In the genomic region with DNA sequence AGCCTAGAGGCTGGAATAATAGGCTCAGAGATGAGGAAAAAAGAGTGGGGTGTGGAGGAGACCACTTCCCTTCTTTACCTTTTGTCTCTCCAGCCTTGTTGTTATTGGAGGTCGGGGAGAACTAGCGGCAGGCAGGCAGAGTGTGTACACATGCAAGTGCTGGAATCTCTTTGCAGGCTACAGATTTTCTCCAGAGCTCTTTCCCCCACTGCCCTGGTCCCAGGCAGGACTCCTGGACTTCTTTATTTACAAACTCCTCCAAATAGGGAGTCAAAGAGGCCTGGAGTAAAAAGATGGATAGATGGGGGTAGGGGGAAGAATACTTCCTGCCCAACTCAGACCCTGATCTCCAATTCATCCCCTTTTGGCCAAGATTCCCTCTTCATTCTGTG, we compare ENCODE assay signal across 19 cellular contexts. TPM values are rescaled to one million over a fixed set of nuclear protein-coding genes. Genes with fewer than 3 reads are reported as not detected.
DNase-seq lines count a peak whose midpoint lies in the region; ATAC-seq and TF ChIP-seq lines count a peak whose summit lies in the region.
"Had no signal": no experiment of that assay in that cellular context is flagged by ENCODE, and none has a peak within 500 bp of the region (broad histone marks: within the 10 kb centered on the region; RNA-seq: fewer than 3 reads in every experiment).

No MANE protein-coding gene starts in this region.

- H3K4me3 Mint-ChIP-seq in glutamatergic neuron (ENCODE audit: unreplicated experiment): peak overlapping the region; percentile 76
- H3K4me3 Mint-ChIP-seq: memory B cell had no signal

- H3K27me3 Mint-ChIP-seq in glutamatergic neuron (ENCODE audit: unreplicated experiment): peaks cover 4% of the 10 kb centered on the region

- no peaks in the 10 kb centered on the region for H3K9me3 ChIP-seq in cardiac muscle cell (ENCODE audit: low read depth)
- no peaks in the 10 kb centered on the region for H3K9me3 ChIP-seq in muscle layer of duodenum (ENCODE audit: control insufficient read depth in 1 of 2, low read length in 2 of 2)

- H3K27me3 ChIP-seq in cardiac muscle cell: no peaks in the 10 kb centered on the region
- H3K27me3 ChIP-seq in muscle layer of duodenum (ENCODE audit: low read depth, low read length): peaks cover 5% of the 10 kb centered on the region

- H3K36me3 Mint-ChIP-seq in glutamatergic neuron (ENCODE audit: unreplicated experiment): no peaks in the 10 kb centered on the region
- H3K36me3 Mint-ChIP-seq: memory B cell had no signal

- H3K36me3 ChIP-seq in cardiac muscle cell: no peaks in the 10 kb centered on the region
- peaks cover 0 to 2% of the 10 kb centered on the region in 2 donors for H3K36me3 ChIP-seq in muscle layer of duodenum (ENCODE audit: control insufficient read depth in 1 of 2, insufficient read depth in 2 of 2, low read length in 2 of 2)

- ATAC-seq in Right ventricle myocardium inferior (no peak), HG02588 (IDR thresholded peaks at IDR 0.05; ENCODE audit: unreplicated experiment) (no peak)

- peaks cover 34% of the 10 kb centered on the region for H3K4me1 ChIP-seq in cardiac muscle cell (ENCODE audit: low read depth)
- H3K4me1 ChIP-seq in muscle layer of duodenum (ENCODE audit: control insufficient read depth in 1 of 2, insufficient read depth in 2 of 2, low read length in 2 of 2): peaks cover 14 to 38% of the 10 kb centered on the region in 2 donors

- H3K4me1 Mint-ChIP-seq in glutamatergic neuron (ENCODE audit: low read depth, unreplicated experiment): peaks cover 32% of the 10 kb centered on the region

- H3K27ac ChIP-seq in cardiac muscle cell (peak overlapping the region; percentile 88), muscle layer of duodenum (ENCODE audit: low read length) (no peak overlapping the region), temporal lobe (ENCODE audit: low read depth, low read length) (peak overlapping the region; percentile 91)

- peaks cover 6% of the 10 kb centered on the region for H3K9me3 Mint-ChIP-seq in glutamatergic neuron (ENCODE audit: unreplicated experiment)
- H3K9me3 Mint-ChIP-seq: memory B cell had no signal

- H3K27ac Mint-ChIP-seq in glutamatergic neuron (ENCODE audit: unreplicated experiment): peak overlapping the region; percentile 80
- H3K27ac Mint-ChIP-seq: memory B cell had no signal

- H3K4me3 ChIP-seq in cardiac muscle cell (peak overlapping the region; percentile 61), muscle layer of duodenum (ENCODE audit: low read depth in 1 of 2, low read length in 2 of 2) (peak overlapping the region; percentile 22 to 50)

- intact Hi-C loops in Right ventricle myocardium inferior (cut with DNase I): loop anchor here (5.0 kb wide), 1 partner anchor 719 kb away; no protein-coding TSS in a partner anchor

- peak in 1 of 2 donors; percentile 34 for DNase-seq in cardiac muscle cell (ENCODE audit: low read depth in 1 of 2, low spot score in 1 of 2)
- no peak for DNase-seq in Right ventricle myocardium inferior (ENCODE audit: missing footprints)
- no peak for DNase-seq in glutamatergic neuron
- DNase-seq in GM03348 (ENCODE audit: low spot score): no peak
- no peak for DNase-seq in stimulated activated CD8-positive, alpha-beta memory T cell treated with anti-CD3 and anti-CD28 coated beads, Interleukin-4, amount 100 ng/mL, for 48 hours
- DNase-seq: 8988T; activated CD8-positive, alpha-beta memory T cell treated with anti-CD3 and anti-CD28 coated beads, Interleukin-2, amount 50 U/mL, for 48 hours; activated naive CD4-positive, alpha-beta T cell treated with Interleukin-2 at 50 U/mL for 16 hours; NCI-H1105 treated with DMSO at 0.1 percent for 48 hours; NCI-H2227 treated with DMSO at 0.1 percent for 48 hours; stimulated activated CD4-positive, alpha-beta T cell treated with anti-CD3 and anti-CD28 coated beads, Interleukin-15, amount 100 ng/mL, for 24 hours had no signal

- no peak for TF ChIP-seq CTCF in cardiac muscle cell (IDR thresholded peaks at IDR 0.05; ENCODE audit: low read depth, low read length)
- TF ChIP-seq CTCF in glutamatergic neuron (IDR thresholded peaks at IDR 0.05; ENCODE audit: partially characterized antibody, unreplicated experiment): no peak

RNA-seq across cellular contexts. Expression of a gene that starts 0.7 kb away (rescaled TPM):
- 34.8 and 46.1 TPM in 2 replicates for total RNA-seq in cardiac muscle cell
- 68.2 and 133 TPM in 2 replicates for polyA plus RNA-seq in cardiac muscle cell
- total RNA-seq in Right ventricle myocardium inferior: 14.4 TPM
- 1.5 TPM for total RNA-seq in glutamatergic neuron (ENCODE audit: unreplicated experiment)
- 1.7 TPM for total RNA-seq in temporal lobe
- total RNA-seq: posterior vena cava; subcutaneous adipose tissue; T-helper 2 cell treated with Interferon-gamma antibody and Interleukin-4, amounts not matched to agents 100 ng/mL and 5 ng/mL, for 36 hours had no signal
- polyA plus RNA-seq: CD14-positive monocyte had no signal

RNA-seq across cellular contexts. Expression of a gene that starts 10.5 kb away (rescaled TPM):
- 74.1 and 78.6 TPM in 2 replicates for total RNA-seq in cardiac muscle cell
- 29.5 and 35.5 TPM in 2 replicates for polyA plus RNA-seq in cardiac muscle cell
- total RNA-seq in Right ventricle myocardium inferior: 58.7 TPM
- total RNA-seq in glutamatergic neuron (ENCODE audit: unreplicated experiment): 94.2 TPM
- 44.0 TPM for total RNA-seq in temporal lobe

RNA-seq across cellular contexts. Expression of a gene that starts 14.3 kb away (rescaled TPM):
- total RNA-seq in cardiac muscle cell (9.2 and 11.1 TPM in 2 replicates), Right ventricle myocardium inferior (15.8 TPM), glutamatergic neuron (ENCODE audit: unreplicated experiment) (1.3 TPM), temporal lobe (4.7 TPM)
- 35.6 and 37.2 TPM in 2 replicates for polyA plus RNA-seq in cardiac muscle cell

RNA-seq across cellular contexts. Expression of a gene that starts 22.4 kb away (rescaled TPM):
- total RNA-seq in cardiac muscle cell: 21.9 and 38.5 TPM in 2 replicates
- 36.8 and 60.9 TPM in 2 replicates for polyA plus RNA-seq in cardiac muscle cell
- 28.6 TPM for total RNA-seq in Right ventricle myocardium inferior
- 24.3 TPM for total RNA-seq in glutamatergic neuron (ENCODE audit: unreplicated experiment)
- 17.0 TPM for total RNA-seq in temporal lobe

RNA-seq across cellular contexts. Expression of a gene that starts 24.1 kb away (rescaled TPM):
- 15.4 and 17.7 TPM in 2 replicates for total RNA-seq in cardiac muscle cell
- polyA plus RNA-seq in cardiac muscle cell: 19.0 and 20.6 TPM in 2 replicates
- 12.8 TPM for total RNA-seq in Right ventricle myocardium inferior
- total RNA-seq in glutamatergic neuron (ENCODE audit: unreplicated experiment): 4.7 TPM
- total RNA-seq in temporal lobe: 1.7 TPM
- polyA plus RNA-seq: CD14-positive monocyte had no signal
